15 cellular contexts compared by ENCODE assay signal in genomic region chr20:17660667-17661066, GRCh38. TPM values are rescaled to one million over a fixed set of nuclear protein-coding genes. Genes with fewer than 3 reads are reported as not detected.
A peak's percentile ranks its signal among the peaks of the same experiment; 100 is the strongest.
DNase-seq lines count a peak whose midpoint lies in the region; ATAC-seq and TF ChIP-seq lines count a peak whose summit lies in the region.
"Had no signal": no experiment of that assay in that cellular context is flagged by ENCODE, and none has a peak within 500 bp of the region (broad histone marks: within the 10 kb centered on the region; RNA-seq: fewer than 3 reads in every experiment).

No MANE protein-coding gene starts in this region.

- peak; percentile 19 for DNase-seq in left cardiac atrium
- DNase-seq in left ventricle myocardium superior, result no peak
- peak; percentile 67 for DNase-seq in coronary artery (ENCODE audit: low spot score)
- DNase-seq in nephron progenitor cell, result no peak
- DNase-seq in upper lobe of right lung, result peak; percentile 27
- DNase-seq in HK-2 (ENCODE audit: unreplicated experiment), result no peak
- DNase-seq in UCSD-AML1 (lab: John Stamatoyannopoulos, UW; ENCODE audit: unreplicated experiment), result no peak
- DNase-seq in effector CD8-positive, alpha-beta T cell (lab: John Stamatoyannopoulos, UW), result no peak
- DNase-seq: DMS79, IMR-90, NCI-H1105 treated with DMSO at 0.1 percent for 48 hours had no signal

- peak in 1 of 2 donors; percentile 12 for ATAC-seq in left cardiac atrium
- no peak for ATAC-seq in left ventricle myocardium superior
- ATAC-seq in upper lobe of right lung, result no peak

- peaks cover 64% of the 10 kb centered on the region for H3K36me3 Mint-ChIP-seq in nephron progenitor cell (ENCODE audit: low read depth)

- peaks cover 24% of the 10 kb centered on the region for H3K4me1 ChIP-seq in upper lobe of right lung

- intact Hi-C loops in left cardiac atrium (cut with DNase I) (loop anchor here in 1 of 2 donors (5.0 kb wide), 2 partner anchors 237 to 477 kb away; partner anchors contain the start of genes KAT14 and PET117), left ventricle myocardium superior (cut with micrococcal nuclease) (no loop called here), upper lobe of right lung (cut with DNase I) (no loop called here)

- no peaks in the 10 kb centered on the region for H3K9me3 ChIP-seq in upper lobe of right lung

- peaks cover 24% of the 10 kb centered on the region for H3K36me3 ChIP-seq in upper lobe of right lung
- H3K36me3 ChIP-seq: neural progenitor cell had no signal

- H3K27me3 ChIP-seq in upper lobe of right lung, result no peaks in the 10 kb centered on the region
- H3K27me3 ChIP-seq: heart left ventricle, neural progenitor cell had no signal

- H3K9me3 Mint-ChIP-seq in nephron progenitor cell, result peaks cover 35% of the 10 kb centered on the region

- H3K4me3 ChIP-seq in coronary artery (no peak overlapping the region), upper lobe of right lung (no peak overlapping the region)
- H3K4me3 ChIP-seq: heart left ventricle, neural progenitor cell had no signal

- H3K27ac Mint-ChIP-seq in nephron progenitor cell, result peak overlapping the region; percentile 79

- TF ChIP-seq CTCF in coronary artery (IDR thresholded peaks at IDR 0.05), result no peak
- no peak for TF ChIP-seq CTCF in nephron progenitor cell (IDR thresholded peaks at IDR 0.05)
- TF ChIP-seq CTCF in upper lobe of right lung (IDR thresholded peaks at IDR 0.05), result no peak

- H3K27ac ChIP-seq in coronary artery, result peak overlapping the region in 1 of 2 donors; percentile 64
- H3K27ac ChIP-seq in upper lobe of right lung, result no peak overlapping the region
- H3K27ac ChIP-seq: neural progenitor cell had no signal

- H3K4me3 Mint-ChIP-seq in nephron progenitor cell, result no peak overlapping the region
- H3K4me3 Mint-ChIP-seq: neural progenitor cell had no signal

- H3K4me1 Mint-ChIP-seq in nephron progenitor cell, result peaks cover 69% of the 10 kb centered on the region

- peaks cover 9% of the 10 kb centered on the region for H3K27me3 Mint-ChIP-seq in nephron progenitor cell (ENCODE audit: low read depth, poor library complexity)

RNA-seq across cellular contexts. Expression of gene RRBP1, which starts 21.4 kb away (rescaled TPM):
- total RNA-seq in left cardiac atrium (100 to 1,000 TPM in 1 of 2 donors, 10 to 100 TPM in 1; 68.6 to 127 TPM), left ventricle myocardium superior (35.6 TPM), upper lobe of right lung (166 TPM)

RNA-seq across cellular contexts. Expression of gene BANF2, which starts 39.1 kb away (rescaled TPM):
- total RNA-seq in left cardiac atrium (not detected), left ventricle myocardium superior (not detected), upper lobe of right lung (not detected)
- total RNA-seq: endothelial cell of umbilical vein, heart left ventricle, IMR-90, urinary bladder had no signal

Comparison
In these comparisons a context has a peak if more than half of its experiments do, and no peak if none do; other contexts are left out.
1. DNase-seq: peak in left cardiac atrium (single experiment), coronary artery (single experiment) and upper lobe of right lung (single experiment); none in left ventricle myocardium superior (single experiment), nephron progenitor cell (single experiment), HK-2 (single experiment), UCSD-AML1 (single experiment) and effector CD8-positive, alpha-beta T cell (single experiment).